In genomic region chr7:126569402-126569801, GRCh38 we compare ENCODE assay signal across 16 cellular contexts.
A peak's percentile ranks its signal among the peaks of the same experiment; 100 is the strongest.
DNase-seq lines count a peak whose midpoint lies in the region; ATAC-seq and TF ChIP-seq lines count a peak whose summit lies in the region.
"Had no signal": no experiment of that assay in that cellular context is flagged by ENCODE, and none has a peak within 500 bp of the region (broad histone marks: within the 10 kb centered on the region; RNA-seq: fewer than 3 reads in every experiment).

No MANE protein-coding gene starts in this region.

- H3K9me3 ChIP-seq in breast epithelium, result no peaks in the 10 kb centered on the region
- H3K9me3 ChIP-seq: vagina had no signal

- H3K36me3 ChIP-seq in breast epithelium, result no peaks in the 10 kb centered on the region
- H3K36me3 ChIP-seq: vagina had no signal

- intact Hi-C loops in breast epithelium (cut with DNase I; ENCODE audit: low total_unique reads), result no loop called here
- intact Hi-C loops in cardiac septum (cut with DNase I), result no loop called here

- H3K4me3 ChIP-seq in breast epithelium, result no peak overlapping the region
- H3K4me3 ChIP-seq: skin epidermis, vagina had no signal

- TF ChIP-seq POLR2A in breast epithelium (IDR thresholded peaks at IDR 0.05), result no peak

- no peak overlapping the region for H3K27ac ChIP-seq in breast epithelium
- H3K27ac ChIP-seq: HL-60, skin epidermis, vagina had no signal

- peak; percentile 40 for DNase-seq in DMS153 (lab: John Stamatoyannopoulos, UW)
- DNase-seq in NOMO-1 treated with DMSO at 0.1 percent for 48 hours (lab: John Stamatoyannopoulos, UW; ENCODE audit: unreplicated experiment), result peak; percentile 29
- DNase-seq in breast epithelium (ENCODE audit: low spot score in 2 of 2), result no peak
- no peak for DNase-seq in cardiac septum (ENCODE audit: low spot score)
- DNase-seq: AML-193; amygdala; NCI-H446; stimulated activated naive CD8-positive, alpha-beta T cell treated with anti-CD3 and anti-CD28 coated beads, Interleukin-15, amount 100 ng/mL, for 72 hours had no signal

- peak; percentile 51 for ATAC-seq in GM18502 (IDR thresholded peaks at IDR 0.05; ENCODE audit: poor library complexity, unreplicated experiment)
- peak; percentile 54 for ATAC-seq in HG02981 (IDR thresholded peaks at IDR 0.05; ENCODE audit: unreplicated experiment)
- no peak for ATAC-seq in HG03457 (IDR thresholded peaks at IDR 0.05; ENCODE audit: unreplicated experiment)
- no peak for ATAC-seq in HG02884 (IDR thresholded peaks at IDR 0.05; ENCODE audit: unreplicated experiment)
- ATAC-seq: Right ventricle myocardium inferior; stimulated activated naive CD8-positive, alpha-beta T cell treated with anti-CD3 and anti-CD28 coated beads, Interleukin-15, amount 100 ng/mL, for 72 hours had no signal

- H3K27me3 ChIP-seq in breast epithelium, result no peaks in the 10 kb centered on the region
- H3K27me3 ChIP-seq: vagina had no signal

- no peak for TF ChIP-seq CTCF in breast epithelium (IDR thresholded peaks at IDR 0.05)

- H3K4me1 ChIP-seq in breast epithelium, result no peaks in the 10 kb centered on the region
- H3K4me1 ChIP-seq: vagina had no signal

Comparison
In these comparisons a context has a peak if more than half of its experiments do, and no peak if none do; other contexts are left out.
1. DNase-seq: peak in DMS153 (single experiment) and NOMO-1 treated with DMSO at 0.1 percent for 48 hours (single experiment); none in breast epithelium (0 of 2) and cardiac septum (single experiment).
2. ATAC-seq: peak in GM18502 (single experiment) and HG02981 (single experiment); none in HG03457 (single experiment) and HG02884 (single experiment).